Comparison of ENCODE assay signal across 1 cellular context in genomic region chr11:71349627-71350026, GRCh38.
TF ChIP-seq lines count a peak whose summit lies in the region.

No MANE protein-coding gene starts in this region.

TF ChIP-seq in HepG2, 621 proteins besides CTCF, POLR2A, EP300 and RAD21 (continued from another document):
- TF ChIP-seq RBM22 (optimal IDR thresholded peaks at IDR 0.05; ENCODE audit: low read length) (no peak), ZBTB8A (CRISPR knock-in tag; IDR thresholded peaks at IDR 0.05; ENCODE audit: borderline replicate concordance, low read depth) (no peak), HNF4G (IDR thresholded peaks at IDR 0.05; ENCODE audit: borderline replicate concordance, low read depth, low read length) (no peak), HNF4G (CRISPR knock-in tag; IDR thresholded peaks at IDR 0.05; ENCODE audit: borderline replicate concordance, low read depth) (no peak), SNAPC5 (CRISPR knock-in tag; IDR thresholded peaks at IDR 0.05; ENCODE audit: borderline replicate concordance) (no peak), MTF1 (CRISPR knock-in tag; IDR thresholded peaks at IDR 0.05) (no peak), KAT2B (IDR thresholded peaks at IDR 0.05; ENCODE audit: borderline replicate concordance, low read depth, low read length) (no peak), RORA (CRISPR knock-in tag; IDR thresholded peaks at IDR 0.05) (no peak), ZNF251 (CRISPR knock-in tag; IDR thresholded peaks at IDR 0.05) (no peak), CCAR2 (optimal IDR thresholded peaks at IDR 0.05; ENCODE audit: low read depth, low read length) (no peak)
